ENCODE assay signal across 14 cellular contexts in the genomic region with DNA sequence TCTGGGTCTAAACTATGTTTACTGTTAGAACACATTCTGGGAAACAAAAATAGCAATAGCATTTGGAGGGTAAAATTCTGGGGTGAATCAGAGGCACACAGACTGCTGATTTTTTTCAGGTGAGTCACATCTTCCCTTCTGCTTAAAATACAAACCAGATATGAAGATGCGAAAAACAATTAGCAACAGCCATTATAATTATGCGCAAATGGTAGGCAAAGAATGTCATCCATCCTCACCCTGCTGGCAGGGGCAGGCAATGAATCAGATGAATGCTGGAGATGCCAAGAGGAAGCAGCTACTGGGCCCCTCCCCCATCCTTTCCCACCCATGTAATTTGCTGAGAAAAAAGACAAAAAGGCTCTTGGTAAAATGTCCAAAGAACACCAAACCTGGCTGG.
DNase-seq lines count a peak whose midpoint lies in the region; ATAC-seq and TF ChIP-seq lines count a peak whose summit lies in the region.
"Had no signal": no experiment of that assay in that cellular context is flagged by ENCODE, and none has a peak within 500 bp of the region (broad histone marks: within the 10 kb centered on the region; RNA-seq: fewer than 3 reads in every experiment).

No MANE protein-coding gene starts in this region.

- H3K36me3 ChIP-seq in ACC112 (ENCODE audit: insufficient read depth, low read length) (no peaks in the 10 kb centered on the region), H7 (replicated peaks; ENCODE audit: control insufficient read depth, insufficient read depth, low read length) (no peaks in the 10 kb centered on the region), adipocyte (ENCODE audit: control insufficient read depth, insufficient read depth, low read length, severe bottlenecking) (no peaks in the 10 kb centered on the region)
- H3K36me3 ChIP-seq: adrenal gland, spleen had no signal

- H2AFZ ChIP-seq in ACC112 (ENCODE audit: low read length, unreplicated experiment): peak overlapping the region; percentile 1

- TF ChIP-seq CTCF in foreskin keratinocyte (conservative IDR thresholded peaks at IDR 0.05): peak; percentile 42

- H3K79me2 ChIP-seq in ACC112 (ENCODE audit: control insufficient read depth, insufficient read depth, low read length, unreplicated experiment): no peaks in the 10 kb centered on the region

- peak overlapping the region; percentile 50; the same call in 1 of the 2 replicates for H3K27ac ChIP-seq in ACC112 (ENCODE audit: low read depth, low read length)
- peak overlapping the region; percentile 98 for H3K27ac ChIP-seq in foreskin keratinocyte
- H3K27ac ChIP-seq: adrenal gland, C4-2B, spleen had no signal

- DNase-seq in H7: peak; percentile 8
- peak; percentile 51 for DNase-seq in adipocyte (ENCODE audit: low read depth)
- peak; percentile 76 to 84 for DNase-seq in foreskin keratinocyte
- DNase-seq in NCI-H1105 (lab: John Stamatoyannopoulos, UW): no peak
- DNase-seq in sciatic nerve (ENCODE audit: low spot score): no peak
- no peak for DNase-seq in NCI-H446 treated with DMSO at 0.1 percent for 48 hours (lab: John Stamatoyannopoulos, UW)
- DNase-seq: adrenal gland; effector memory CD8-positive, alpha-beta T cell; NCI-H1694; spleen had no signal

- H3K4me1 ChIP-seq in ACC112 (ENCODE audit: control insufficient read depth, insufficient read depth, low read length, unreplicated experiment) (peaks cover 36% of the 10 kb centered on the region), adipocyte (ENCODE audit: control insufficient read depth, insufficient read depth, low read length) (no peaks in the 10 kb centered on the region), foreskin keratinocyte (peaks cover 48% of the 10 kb centered on the region)
- H3K4me1 ChIP-seq: adrenal gland, spleen had no signal

- H3K9me3 ChIP-seq in adipocyte (ENCODE audit: control insufficient read depth, low read length): no peaks in the 10 kb centered on the region
- H3K9me3 ChIP-seq: adrenal gland, spleen had no signal

- H3K4me3 ChIP-seq in ACC112 (ENCODE audit: low read depth, low read length) (no peak overlapping the region), H7 (ENCODE audit: insufficient read depth, low read depth, low read length) (no peak overlapping the region), adipocyte (ENCODE audit: low read length) (no peak overlapping the region)
- H3K4me3 ChIP-seq: adrenal gland, spleen had no signal

- H3K27me3 ChIP-seq in ACC112 (ENCODE audit: insufficient read depth, low read length): no peaks in the 10 kb centered on the region
- H3K27me3 ChIP-seq in H7 (ENCODE audit: control insufficient read depth, insufficient read depth, low read length): no peaks in the 10 kb centered on the region
- H3K27me3 ChIP-seq in adipocyte (replicated peaks; ENCODE audit: control insufficient read depth, insufficient read depth, low read length): no peaks in the 10 kb centered on the region
- no peaks in the 10 kb centered on the region for H3K27me3 ChIP-seq in foreskin keratinocyte
- H3K27me3 ChIP-seq: adrenal gland, spleen had no signal

- H3K9ac ChIP-seq in adipocyte (ENCODE audit: low read length): no peak overlapping the region

- ATAC-seq in foreskin keratinocyte (peak; percentile 65), GM18511 (IDR thresholded peaks at IDR 0.05; ENCODE audit: unreplicated experiment) (no peak), sciatic nerve (no peak)
- ATAC-seq: effector memory CD8-positive, alpha-beta T cell; HepG2 had no signal

- intact Hi-C loops in sciatic nerve (cut with DNase I): no loop called here

Comparison
In these comparisons a context has a peak if more than half of its experiments do, and no peak if none do; other contexts are left out.
1. DNase-seq: peak in H7 (single experiment), adipocyte (single experiment) and foreskin keratinocyte (2 of 2); none in NCI-H1105 (single experiment), sciatic nerve (single experiment) and NCI-H446 treated with DMSO at 0.1 percent for 48 hours (single experiment).